In the genomic region with DNA sequence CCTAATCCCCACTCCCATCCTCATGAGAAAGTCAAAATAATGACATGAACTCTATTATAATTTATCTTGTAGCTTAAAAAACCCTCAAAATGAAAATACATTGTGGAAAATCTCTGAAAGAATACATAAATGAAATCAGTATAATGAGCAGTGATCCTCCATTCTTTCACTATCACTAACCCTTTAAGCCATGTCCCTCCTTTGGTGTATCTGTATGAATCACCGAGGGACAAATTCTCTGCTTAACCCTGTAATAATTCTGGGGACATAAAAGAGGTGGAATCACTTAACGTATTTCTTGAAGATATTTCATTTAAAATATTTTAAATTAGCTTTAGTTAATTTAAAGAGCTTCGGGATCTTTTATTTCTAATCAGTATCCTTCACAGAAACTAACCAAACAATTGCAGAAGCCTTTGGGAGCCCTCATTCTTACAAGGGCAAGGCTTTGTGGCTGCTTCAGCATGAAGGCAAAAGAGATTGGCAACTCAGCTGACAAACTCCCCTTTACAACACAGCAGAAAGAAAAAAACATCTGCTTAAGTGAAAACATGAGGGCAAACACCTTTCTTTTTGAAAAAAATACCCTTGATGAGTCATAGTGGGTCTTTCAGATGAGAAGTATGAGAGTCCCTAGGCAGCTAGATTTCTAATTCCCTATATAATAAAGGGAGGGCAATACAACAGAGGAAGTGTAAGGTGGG, we compare ENCODE assay signal across 9 cellular contexts. TPM values are rescaled to one million over a fixed set of nuclear protein-coding genes. Genes with fewer than 3 reads are reported as not detected.
A peak's percentile ranks its signal among the peaks of the same experiment; 100 is the strongest.
DNase-seq lines count a peak whose midpoint lies in the region; ATAC-seq and TF ChIP-seq lines count a peak whose summit lies in the region.
"Had no signal": no experiment of that assay in that cellular context is flagged by ENCODE, and none has a peak within 500 bp of the region (broad histone marks: within the 10 kb centered on the region; RNA-seq: fewer than 3 reads in every experiment).

No MANE protein-coding gene starts in this region.

- ATAC-seq in GM19023 (IDR thresholded peaks at IDR 0.05; ENCODE audit: unreplicated experiment) (peak; percentile 97), GM21717 (IDR thresholded peaks at IDR 0.05; ENCODE audit: unreplicated experiment) (peak; percentile 97), HG03196 (IDR thresholded peaks at IDR 0.05; ENCODE audit: unreplicated experiment) (peak; percentile 97)

- DNase-seq in fibroblast of villous mesenchyme (ENCODE audit: low read depth) (peak; percentile 2), posterior cingulate gyrus (no peak), kidney tubule cell (ENCODE audit: low spot score) (no peak), DMS 273 (lab: John Stamatoyannopoulos, UW; ENCODE audit: unreplicated experiment) (no peak), BE2C (no peak)
- DNase-seq: activated CD4-positive, CD25-positive, alpha-beta regulatory T cell treated with anti-CD3 and anti-CD28 coated beads, Interleukin-2, amount 50 U/mL, for 72 hours had no signal

- H3K27me3 ChIP-seq in BE2C, result no peaks in the 10 kb centered on the region

- TF ChIP-seq CTCF in fibroblast of villous mesenchyme (IDR thresholded peaks at IDR 0.05; ENCODE audit: insufficient read depth, low read depth, low read length), result no peak
- TF ChIP-seq CTCF in BE2C (IDR thresholded peaks at IDR 0.05; ENCODE audit: low read depth, low read length), result no peak

- no peaks in the 10 kb centered on the region for H3K4me1 ChIP-seq in BE2C

- intact Hi-C loops in posterior cingulate gyrus (cut with DNase I), result no loop called here

- H3K9me3 ChIP-seq in BE2C, result no peaks in the 10 kb centered on the region; the same call in 1 of the 2 replicates

- no peaks in the 10 kb centered on the region for H3K36me3 ChIP-seq in BE2C

- H3K4me3 ChIP-seq in fibroblast of villous mesenchyme (ENCODE audit: low read depth, low read length) (no peak overlapping the region), BE2C (ENCODE audit: low read depth, low read length) (no peak overlapping the region)

RNA-seq across cellular contexts. Expression of a gene that starts 44.0 kb away (rescaled TPM):
- total RNA-seq in fibroblast of villous mesenchyme, result 86.3 and 139 TPM in 2 replicates
- 67.4 TPM for polyA plus RNA-seq in BE2C (2012; ENCODE audit: insufficient read depth, insufficient read length, low read depth)
